In genomic region chr12:109153711-109154434, GRCh38 we compare ENCODE assay signal across 8 cellular contexts. TPM values are rescaled to one million over a fixed set of nuclear protein-coding genes. Genes with fewer than 3 reads are reported as not detected.
DNase-seq lines count a peak whose midpoint lies in the region; ATAC-seq and TF ChIP-seq lines count a peak whose summit lies in the region.

No MANE protein-coding gene starts in this region.

- no peak for ATAC-seq in CD4-positive, alpha-beta T cell (ENCODE audit: poor library complexity)
- peak; percentile 2 for ATAC-seq in mucosa of descending colon
- no peak for ATAC-seq in HG03469 (IDR thresholded peaks at IDR 0.05; ENCODE audit: unreplicated experiment)

- peaks cover 21% of the 10 kb centered on the region for H3K4me1 Mint-ChIP-seq in CD4-positive, alpha-beta T cell (ENCODE audit: low read depth)

- no peaks in the 10 kb centered on the region for H3K9me3 Mint-ChIP-seq in CD4-positive, alpha-beta T cell

- peak overlapping the region; percentile 67 for H3K27ac Mint-ChIP-seq in CD4-positive, alpha-beta T cell

- CTCF ChIA-PET in CD4-positive, alpha-beta T cell (lab: Charles Lee): no interaction called here

- POLR2A ChIA-PET in CD4-positive, alpha-beta T cell (lab: Charles Lee): interaction anchor here (1.1 to 2.2 kb wide), 5 partner anchors 36 to 297 kb away, joined by 3 to 12 read pairs (median 7); partner anchors contain the start of genes SSH1 and USP30

- intact Hi-C loops in CD4-positive, alpha-beta T cell (cut with DNase I, micrococcal nuclease): loop anchor here (1.0 to 10.0 kb wide), 7 partner anchors 56 to 1839 kb away; partner anchors contain the start of genes FICD (in 1 of the 2), UNG (in 1 of the 2) and USP30 (in 1 of the 2)
- intact Hi-C loops in dorsolateral prefrontal cortex (cut with DNase I): loop anchor here in 1 of 2 donors (5.0 kb wide), 1 partner anchor 37 kb away; the partner anchor contains the start of gene ACACB
- intact Hi-C loops in mucosa of descending colon (cut with DNase I, micrococcal nuclease): no loop called here

- TF ChIP-seq CTCF in CD4-positive, alpha-beta T cell (IDR thresholded peaks at IDR 0.05): no peak
- TF ChIP-seq CTCF in dorsolateral prefrontal cortex (IDR thresholded peaks at IDR 0.05 in 54 of 56, conservative IDR thresholded peaks at IDR 0.05 in 2 of 56; ENCODE audit: low read depth in 1 of 56, partially characterized antibody in 56 of 56) (no peak), mucosa of descending colon (IDR thresholded peaks at IDR 0.05) (no peak)

- peak overlapping the region; percentile 58 for H3K9ac ChIP-seq in NT2/D1 (ENCODE audit: insufficient read length, low read depth)

- H3K36me3 Mint-ChIP-seq in CD4-positive, alpha-beta T cell (ENCODE audit: low read depth): no peaks in the 10 kb centered on the region

- H3K4me3 ChIP-seq in NT2/D1 (ENCODE audit: insufficient read length, low read depth): peak overlapping the region; percentile 37
- peak overlapping the region; percentile 58 to 93 (median 80) for H3K4me3 ChIP-seq in dorsolateral prefrontal cortex
- no peak overlapping the region for H3K4me3 ChIP-seq in mucosa of descending colon

- DNase-seq in CD4-positive, alpha-beta T cell: no peak
- no peak for DNase-seq in NT2/D1 (ENCODE audit: low read depth, low spot score)
- DNase-seq in dorsolateral prefrontal cortex: peak in 1 of 10 donors; percentile 17
- peak in 2 of 3 donors; percentile 42 to 64 for DNase-seq in mucosa of descending colon
- no peak for DNase-seq in activated gamma-delta T cell treated with Interleukin-2 at 50 U/mL for 16 hours
- DNase-seq in foreskin melanocyte: no peak
- no peak for DNase-seq in activated effector memory CD4-positive, alpha-beta T cell treated with anti-CD3 and anti-CD28 coated beads, Interleukin-2, amount 50 U/mL, for 16 hours

- no peak overlapping the region for H3K27ac ChIP-seq in CD4-positive, alpha-beta T cell (ENCODE audit: low read depth, low read length)
- H3K27ac ChIP-seq in dorsolateral prefrontal cortex: peak overlapping the region in 53 of 59 donors; percentile 13 to 94 (median 79)

- H3K9me3 ChIP-seq in CD4-positive, alpha-beta T cell (ENCODE audit: control insufficient read depth, low read length): no peaks in the 10 kb centered on the region
- H3K9me3 ChIP-seq in NT2/D1 (ENCODE audit: insufficient read depth, low read length) (no peaks in the 10 kb centered on the region), mucosa of descending colon (no peaks in the 10 kb centered on the region)

- H3K4me1 ChIP-seq in NT2/D1 (ENCODE audit: insufficient read depth, insufficient read length) (no peaks in the 10 kb centered on the region), mucosa of descending colon (ENCODE audit: low read depth) (no peaks in the 10 kb centered on the region)

- no peaks in the 10 kb centered on the region for H3K27me3 Mint-ChIP-seq in CD4-positive, alpha-beta T cell

- peak overlapping the region; percentile 96 for H3K4me3 Mint-ChIP-seq in CD4-positive, alpha-beta T cell

- H3K36me3 ChIP-seq in NT2/D1 (ENCODE audit: insufficient read depth, insufficient read length, low read length) (no peaks in the 10 kb centered on the region), mucosa of descending colon (ENCODE audit: low read depth) (no peaks in the 10 kb centered on the region)

- no peaks in the 10 kb centered on the region for H3K27me3 ChIP-seq in CD4-positive, alpha-beta T cell (ENCODE audit: control insufficient read depth, insufficient read depth, low read length)
- H3K27me3 ChIP-seq in NT2/D1 (ENCODE audit: insufficient read depth, insufficient read length) (peaks cover 16% of the 10 kb centered on the region), dorsolateral prefrontal cortex (no peaks in the 10 kb centered on the region)

RNA-seq across cellular contexts. Expression of gene ACACB, which starts 37.5 kb away (rescaled TPM):
- total RNA-seq in CD4-positive, alpha-beta T cell: 10 to 100 TPM; 30.3 to 32.2 TPM
- total RNA-seq in dorsolateral prefrontal cortex (100 to 1,000 TPM in 6 of 120 experiments, 10 to 100 TPM in 114; 12.5 to 161 (median 54.1) TPM), mucosa of descending colon (100 to 1,000 TPM in 1 of 3 donors, 10 to 100 TPM in 2; 54.4 to 155 (median 66.3) TPM)

RNA-seq across cellular contexts. Expression of gene UNG, which starts 56.5 kb away (rescaled TPM):
- total RNA-seq in CD4-positive, alpha-beta T cell: 1 to 10 TPM; 3.3 to 3.6 TPM
- 10 to 100 TPM; 14.5 to 54.3 (median 25.9) TPM for total RNA-seq in dorsolateral prefrontal cortex
- total RNA-seq in mucosa of descending colon: 10 to 100 TPM; 22.1 to 39.4 (median 35.6) TPM

Comparison
In these comparisons a context has a peak if more than half of its experiments do, and no peak if none do; other contexts are left out.
1. DNase-seq: peak in mucosa of descending colon (2 of 3); none in CD4-positive, alpha-beta T cell (0 of 10), NT2/D1 (single experiment), activated gamma-delta T cell treated with Interleukin-2 at 50 U/mL for 16 hours (single experiment), foreskin melanocyte (single experiment) and activated effector memory CD4-positive, alpha-beta T cell treated with anti-CD3 and anti-CD28 coated beads, Interleukin-2, amount 50 U/mL, for 16 hours (single experiment).
2. intact Hi-C loops: an anchor here in CD4-positive, alpha-beta T cell (1.0 to 10.0 kb wide); none called in mucosa of descending colon.